In the genomic region with DNA sequence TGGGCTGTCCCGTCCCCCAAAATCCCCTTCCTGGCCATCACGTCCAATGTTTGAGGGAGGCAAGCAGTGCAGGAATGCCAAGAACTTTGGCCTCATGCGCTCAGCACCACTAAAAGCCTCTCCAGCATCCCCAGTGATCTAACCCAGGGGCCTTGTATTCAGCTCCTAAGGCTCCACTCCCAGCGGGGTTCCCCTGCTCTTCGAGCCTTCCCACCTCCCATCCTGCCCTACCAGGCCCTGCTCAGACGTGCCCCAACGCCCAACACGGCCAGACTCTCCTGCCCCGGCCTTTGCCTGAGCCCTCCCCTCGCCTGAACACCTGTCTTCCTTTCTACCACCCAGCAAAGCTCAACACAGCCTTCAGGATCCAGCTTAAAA, we compare ENCODE assay signal across 12 cellular contexts. TPM values are rescaled to one million over a fixed set of nuclear protein-coding genes. Genes with fewer than 3 reads are reported as not detected.
DNase-seq lines count a peak whose midpoint lies in the region; ATAC-seq and TF ChIP-seq lines count a peak whose summit lies in the region.
"Had no signal": no experiment of that assay in that cellular context is flagged by ENCODE, and none has a peak within 500 bp of the region (broad histone marks: within the 10 kb centered on the region; RNA-seq: fewer than 3 reads in every experiment).

No MANE protein-coding gene starts in this region.

- no peak for DNase-seq in activated CD4-positive, alpha-beta memory T cell treated with anti-CD3 and anti-CD28 coated beads, Interleukin-2, amount 10 ng/mL, durations not matched to agents 7 days and 5 days
- no peak for DNase-seq in activated CD4-positive, alpha-beta memory T cell treated with anti-CD3 and anti-CD28 coated beads for 36 hours
- DNase-seq in NT2/D1 (ENCODE audit: low read depth, low spot score) (no peak), endodermal cell (peak; percentile 68), left cardiac atrium (no peak), NCI-H526 treated with DMSO at 0.1 percent for 48 hours (lab: John Stamatoyannopoulos, UW) (no peak)
- DNase-seq in stimulated activated effector memory CD8-positive, alpha-beta T cell treated with anti-CD3 and anti-CD28 coated beads, Interleukin-12 subunit alpha, Interleukin-12 subunit beta, amount 100 ng/mL, for 72 hours (ENCODE audit: low spot score in 2 of 2) = no peak
- no peak for DNase-seq in activated CD4-positive, CD25-positive, alpha-beta regulatory T cell (lab: John Stamatoyannopoulos, UW)
- DNase-seq: NCI-H1048 had no signal

- no peak for ATAC-seq in stimulated activated effector memory CD8-positive, alpha-beta T cell treated with anti-CD3 and anti-CD28 coated beads, Interleukin-12 subunit alpha, Interleukin-12 subunit beta, amount 100 ng/mL, for 72 hours
- ATAC-seq in left cardiac atrium = no peak

- H3K36me3 Mint-ChIP-seq in activated CD4-positive, alpha-beta memory T cell treated with anti-CD3 and anti-CD28 coated beads, Interleukin-2, amount 10 ng/mL, durations not matched to agents 7 days and 5 days (ENCODE audit: low read depth) = no peaks in the 10 kb centered on the region
- no peaks in the 10 kb centered on the region for H3K36me3 Mint-ChIP-seq in activated CD4-positive, alpha-beta memory T cell treated with anti-CD3 and anti-CD28 coated beads for 36 hours
- no peaks in the 10 kb centered on the region for H3K36me3 Mint-ChIP-seq in endodermal cell (ENCODE audit: low read depth)
- peaks cover 13% of the 10 kb centered on the region for H3K36me3 Mint-ChIP-seq in stimulated activated effector memory CD8-positive, alpha-beta T cell treated with anti-CD3 and anti-CD28 coated beads, Interleukin-12 subunit alpha, Interleukin-12 subunit beta, amount 100 ng/mL, for 72 hours

- no peak overlapping the region for H3K27ac ChIP-seq in endodermal cell (ENCODE audit: low read depth, low read length)
- H3K27ac ChIP-seq: epithelial cell of prostate had no signal

- H3K27me3 Mint-ChIP-seq in activated CD4-positive, alpha-beta memory T cell treated with anti-CD3 and anti-CD28 coated beads, Interleukin-2, amount 10 ng/mL, durations not matched to agents 7 days and 5 days = no peaks in the 10 kb centered on the region
- no peaks in the 10 kb centered on the region for H3K27me3 Mint-ChIP-seq in activated CD4-positive, alpha-beta memory T cell treated with anti-CD3 and anti-CD28 coated beads for 36 hours
- no peaks in the 10 kb centered on the region for H3K27me3 Mint-ChIP-seq in endodermal cell (ENCODE audit: insufficient read depth)

- H3K4me3 Mint-ChIP-seq in activated CD4-positive, alpha-beta memory T cell treated with anti-CD3 and anti-CD28 coated beads, Interleukin-2, amount 10 ng/mL, durations not matched to agents 7 days and 5 days = no peak overlapping the region
- H3K4me3 Mint-ChIP-seq in activated CD4-positive, alpha-beta memory T cell treated with anti-CD3 and anti-CD28 coated beads for 36 hours = no peak overlapping the region
- H3K4me3 Mint-ChIP-seq in endodermal cell = no peak overlapping the region
- peak overlapping the region; percentile 81 for H3K4me3 Mint-ChIP-seq in stimulated activated effector memory CD8-positive, alpha-beta T cell treated with anti-CD3 and anti-CD28 coated beads, Interleukin-12 subunit alpha, Interleukin-12 subunit beta, amount 100 ng/mL, for 72 hours

- CTCF ChIA-PET in activated CD4-positive, alpha-beta memory T cell treated with anti-CD3 and anti-CD28 coated beads, Interleukin-2, amount 10 ng/mL, durations not matched to agents 7 days and 5 days (lab: Charles Lee) = interaction anchor here (1.0 to 2.1 kb wide), 3 partner anchors 9 to 84 kb away, joined by 3 to 8 read pairs (median 4); no protein-coding TSS in a partner anchor
- CTCF ChIA-PET in activated CD4-positive, alpha-beta memory T cell treated with anti-CD3 and anti-CD28 coated beads for 36 hours (lab: Charles Lee) = no interaction called here

- no peak overlapping the region for H3K4me3 ChIP-seq in NT2/D1 (ENCODE audit: insufficient read length, low read depth)
- no peak overlapping the region for H3K4me3 ChIP-seq in endodermal cell (ENCODE audit: low read length)

- peaks cover 33% of the 10 kb centered on the region for H3K4me1 ChIP-seq in NT2/D1 (ENCODE audit: insufficient read depth, insufficient read length)
- peaks cover 3% of the 10 kb centered on the region for H3K4me1 ChIP-seq in endodermal cell (ENCODE audit: control insufficient read depth, insufficient read depth, low read length)

- WGBS in endodermal cell (ENCODE audit: insufficient coverage in 1 of 2, insufficient read length in 1 of 2), 2 experiments = 79 to 82% methylated on average over 10 of the region's 10 CpGs

- peaks cover 40% of the 10 kb centered on the region for H3K4me1 Mint-ChIP-seq in activated CD4-positive, alpha-beta memory T cell treated with anti-CD3 and anti-CD28 coated beads, Interleukin-2, amount 10 ng/mL, durations not matched to agents 7 days and 5 days
- H3K4me1 Mint-ChIP-seq in activated CD4-positive, alpha-beta memory T cell treated with anti-CD3 and anti-CD28 coated beads for 36 hours (ENCODE audit: low read depth) = peaks cover 23% of the 10 kb centered on the region
- H3K4me1 Mint-ChIP-seq in endodermal cell = peaks cover 15% of the 10 kb centered on the region
- peaks cover 62% of the 10 kb centered on the region for H3K4me1 Mint-ChIP-seq in stimulated activated effector memory CD8-positive, alpha-beta T cell treated with anti-CD3 and anti-CD28 coated beads, Interleukin-12 subunit alpha, Interleukin-12 subunit beta, amount 100 ng/mL, for 72 hours

- peaks cover 99% of the 10 kb centered on the region for H3K36me3 ChIP-seq in NT2/D1 (ENCODE audit: insufficient read depth, insufficient read length, low read length)
- H3K36me3 ChIP-seq in endodermal cell (ENCODE audit: control insufficient read depth, insufficient read depth, low read length) = no peaks in the 10 kb centered on the region

- H3K9ac ChIP-seq in NT2/D1 (ENCODE audit: insufficient read length, low read depth) = peak overlapping the region; percentile 11
- H3K9ac ChIP-seq in endodermal cell (ENCODE audit: extremely low read depth, low read length, poor library complexity, severe bottlenecking) = no peak overlapping the region

- no peaks in the 10 kb centered on the region for H3K9me3 Mint-ChIP-seq in activated CD4-positive, alpha-beta memory T cell treated with anti-CD3 and anti-CD28 coated beads, Interleukin-2, amount 10 ng/mL, durations not matched to agents 7 days and 5 days
- no peaks in the 10 kb centered on the region for H3K9me3 Mint-ChIP-seq in activated CD4-positive, alpha-beta memory T cell treated with anti-CD3 and anti-CD28 coated beads for 36 hours
- H3K9me3 Mint-ChIP-seq in endodermal cell = no peaks in the 10 kb centered on the region
- no peaks in the 10 kb centered on the region for H3K9me3 Mint-ChIP-seq in stimulated activated effector memory CD8-positive, alpha-beta T cell treated with anti-CD3 and anti-CD28 coated beads, Interleukin-12 subunit alpha, Interleukin-12 subunit beta, amount 100 ng/mL, for 72 hours

- POLR2A ChIA-PET in activated CD4-positive, alpha-beta memory T cell treated with anti-CD3 and anti-CD28 coated beads, Interleukin-2, amount 10 ng/mL, durations not matched to agents 7 days and 5 days (lab: Charles Lee) = interaction anchor here (1.0 to 2.8 kb wide), 8 partner anchors 8 to 136 kb away, joined by 3 to 30 read pairs (median 6); a partner anchor contains a TSS
- POLR2A ChIA-PET in activated CD4-positive, alpha-beta memory T cell treated with anti-CD3 and anti-CD28 coated beads for 36 hours (lab: Charles Lee) = no interaction called here

- H3K9me3 ChIP-seq in NT2/D1 (ENCODE audit: insufficient read depth, low read length) (no peaks in the 10 kb centered on the region), endodermal cell (ENCODE audit: control insufficient read depth, low read length) (no peaks in the 10 kb centered on the region)

- intact Hi-C loops in activated CD4-positive, alpha-beta memory T cell treated with anti-CD3 and anti-CD28 coated beads for 36 hours (cut with micrococcal nuclease) = loop anchor here (2.0 kb wide), 1 partner anchor 19 kb away; no protein-coding TSS in a partner anchor
- intact Hi-C loops in left cardiac atrium (cut with DNase I) = no loop called here

- H3K27ac Mint-ChIP-seq in activated CD4-positive, alpha-beta memory T cell treated with anti-CD3 and anti-CD28 coated beads, Interleukin-2, amount 10 ng/mL, durations not matched to agents 7 days and 5 days = peak overlapping the region; percentile 94
- H3K27ac Mint-ChIP-seq in activated CD4-positive, alpha-beta memory T cell treated with anti-CD3 and anti-CD28 coated beads for 36 hours = no peak overlapping the region
- H3K27ac Mint-ChIP-seq in endodermal cell = peak overlapping the region; percentile 45
- H3K27ac Mint-ChIP-seq in stimulated activated effector memory CD8-positive, alpha-beta T cell treated with anti-CD3 and anti-CD28 coated beads, Interleukin-12 subunit alpha, Interleukin-12 subunit beta, amount 100 ng/mL, for 72 hours = peak overlapping the region; percentile 96

- no peaks in the 10 kb centered on the region for H3K27me3 ChIP-seq in NT2/D1 (ENCODE audit: insufficient read depth, insufficient read length)
- H3K27me3 ChIP-seq in endodermal cell (ENCODE audit: control insufficient read depth, insufficient read depth, low read length, poor library complexity, severe bottlenecking) = no peaks in the 10 kb centered on the region

- TF ChIP-seq CTCF in endodermal cell (conservative IDR thresholded peaks at IDR 0.05) = no peak

RNA-seq across cellular contexts. Expression of a gene that starts 30.5 kb away (rescaled TPM):
- total RNA-seq in activated CD4-positive, alpha-beta memory T cell treated with anti-CD3 and anti-CD28 coated beads, Interleukin-2, amount 10 ng/mL, durations not matched to agents 7 days and 5 days = 10 to 100 TPM; 13.4 to 18.0 TPM
- 1 to 10 TPM; 7.2 to 8.6 TPM for total RNA-seq in activated CD4-positive, alpha-beta memory T cell treated with anti-CD3 and anti-CD28 coated beads for 36 hours
- total RNA-seq in endodermal cell (10 to 100 TPM; 73.1 to 83.2 TPM), left cardiac atrium (100 to 1,000 TPM; 106 to 112 TPM)
- polyA plus RNA-seq in endodermal cell (2013, experiment 1 of 2) = 58.8 TPM
- 68.1 TPM for polyA plus RNA-seq in endodermal cell (2013, experiment 2 of 2)

RNA-seq across cellular contexts. Expression of a gene that starts 33.0 kb away (rescaled TPM):
- not detected for total RNA-seq in activated CD4-positive, alpha-beta memory T cell treated with anti-CD3 and anti-CD28 coated beads, Interleukin-2, amount 10 ng/mL, durations not matched to agents 7 days and 5 days
- not detected for total RNA-seq in activated CD4-positive, alpha-beta memory T cell treated with anti-CD3 and anti-CD28 coated beads for 36 hours
- total RNA-seq in endodermal cell = not detected
- polyA plus RNA-seq in endodermal cell (2013, experiment 1 of 2) = not detected
- not detected for polyA plus RNA-seq in endodermal cell (2013, experiment 2 of 2)
- total RNA-seq in left cardiac atrium = not detected
- total RNA-seq: sciatic nerve; T-helper 1 cell treated with Interleukin-12 subunit alpha and Interleukin-12 subunit beta and Interleukin-4 antibody, amounts not matched to agents 30 ng/mL and 1 ng/mL, for 36 hours had no signal

RNA-seq across cellular contexts. Expression of a gene that starts 47.5 kb away (rescaled TPM):
- not detected for total RNA-seq in activated CD4-positive, alpha-beta memory T cell treated with anti-CD3 and anti-CD28 coated beads, Interleukin-2, amount 10 ng/mL, durations not matched to agents 7 days and 5 days
- not detected for total RNA-seq in activated CD4-positive, alpha-beta memory T cell treated with anti-CD3 and anti-CD28 coated beads for 36 hours
- total RNA-seq in endodermal cell (under 1 TPM; 0.22 to 0.26 TPM), left cardiac atrium (not detected)
- not detected for polyA plus RNA-seq in endodermal cell (2013, experiment 1 of 2)
- polyA plus RNA-seq in endodermal cell (2013, experiment 2 of 2) = not detected
- total RNA-seq: sciatic nerve; T-helper 1 cell treated with Interleukin-12 subunit alpha and Interleukin-12 subunit beta and Interleukin-4 antibody, amounts not matched to agents 30 ng/mL and 1 ng/mL, for 36 hours had no signal
